ENCODE assay signal across 24 cellular contexts in genomic region chr4:39715788-39716187, GRCh38. TPM values are rescaled to one million over a fixed set of nuclear protein-coding genes. Genes with fewer than 3 reads are reported as not detected.
DNase-seq lines count a peak whose midpoint lies in the region; ATAC-seq and TF ChIP-seq lines count a peak whose summit lies in the region.
"Had no signal": no experiment of that assay in that cellular context is flagged by ENCODE, and none has a peak within 500 bp of the region (broad histone marks: within the 10 kb centered on the region; RNA-seq: fewer than 3 reads in every experiment).

No MANE protein-coding gene starts in this region.

- H3K9me3 Mint-ChIP-seq in stimulated activated naive CD8-positive, alpha-beta T cell treated with anti-CD3 and anti-CD28 coated beads, Interleukin-15, Interleukin-2, amounts not matched to agents 100 ng/mL and 50 ng/mL, for 24 hours: no peaks in the 10 kb centered on the region
- no peaks in the 10 kb centered on the region for H3K9me3 Mint-ChIP-seq in central memory CD8-positive, alpha-beta T cell
- H3K9me3 Mint-ChIP-seq: activated T-helper 2 cell treated with anti-CD3 and anti-CD28 coated beads, Interferon-gamma antibody, Interleukin-2, Interleukin-4, amounts not matched to agents 10 μg/mL and 5 μg/mL and 100 μg/mL, durations not matched to agents 14 hours and 24 hours and 36 hours; CD8-positive, alpha-beta T cell; H9; stimulated activated effector memory CD8-positive, alpha-beta T cell treated with anti-CD3 and anti-CD28 coated beads, Interleukin-12 subunit alpha, Interleukin-12 subunit beta, amount 100 ng/mL, for 72 hours; T-cell had no signal

- intact Hi-C loops in A673 (cut with micrococcal nuclease; ENCODE audit: unreplicated experiment): no loop called here
- intact Hi-C loops in body of pancreas (cut with DNase I): no loop called here

- peaks cover 4% of the 10 kb centered on the region for H3K4me1 ChIP-seq in A673 (ENCODE audit: insufficient read depth, low read length, poor library complexity, severe bottlenecking)
- peaks cover 12% of the 10 kb centered on the region for H3K4me1 ChIP-seq in body of pancreas

- H3K27me3 ChIP-seq in A673 (replicated peaks; ENCODE audit: insufficient read depth, low read depth, low read length, poor library complexity) (no peaks in the 10 kb centered on the region), body of pancreas (no peaks in the 10 kb centered on the region)
- H3K27me3 ChIP-seq: adrenal gland had no signal

- H3K9me3 ChIP-seq in A673 (ENCODE audit: low read depth, low read length, poor library complexity, severe bottlenecking) (no peaks in the 10 kb centered on the region), body of pancreas (no peaks in the 10 kb centered on the region)
- H3K9me3 ChIP-seq: adrenal gland had no signal

- H3K4me1 Mint-ChIP-seq in stimulated activated naive CD8-positive, alpha-beta T cell treated with anti-CD3 and anti-CD28 coated beads, Interleukin-15, Interleukin-2, amounts not matched to agents 100 ng/mL and 50 ng/mL, for 24 hours (ENCODE audit: low read depth): peaks cover 64% of the 10 kb centered on the region
- peaks cover 50% of the 10 kb centered on the region for H3K4me1 Mint-ChIP-seq in central memory CD8-positive, alpha-beta T cell

- CTCF ChIA-PET in A673 (lab: Charles Lee): no interaction called here

- TF ChIP-seq CTCF in A673 (conservative IDR thresholded peaks at IDR 0.05; ENCODE audit: low read depth, low read length): no peak
- TF ChIP-seq CTCF in body of pancreas (IDR thresholded peaks at IDR 0.05): no peak

- POLR2A ChIA-PET in A673 (lab: Charles Lee; ENCODE audit: low non-redundant PET): no interaction called here

- H3K36me3 ChIP-seq in A673 (ENCODE audit: insufficient read depth, low read length, poor library complexity, severe bottlenecking) (peaks cover 5% of the 10 kb centered on the region), body of pancreas (replicated peaks in 1 of 2; ENCODE audit: insufficient read depth in 1 of 2, low read depth in 2 of 2) (no peaks in the 10 kb centered on the region)

- H3K27ac Mint-ChIP-seq in stimulated activated naive CD8-positive, alpha-beta T cell treated with anti-CD3 and anti-CD28 coated beads, Interleukin-15, Interleukin-2, amounts not matched to agents 100 ng/mL and 50 ng/mL, for 24 hours: peak overlapping the region; percentile 43
- peak overlapping the region; percentile 41 for H3K27ac Mint-ChIP-seq in central memory CD8-positive, alpha-beta T cell (ENCODE audit: low read depth)
- H3K27ac Mint-ChIP-seq: activated T-helper 2 cell treated with anti-CD3 and anti-CD28 coated beads, Interferon-gamma antibody, Interleukin-2, Interleukin-4, amounts not matched to agents 10 μg/mL and 5 μg/mL and 100 μg/mL, durations not matched to agents 14 hours and 24 hours and 36 hours; CD8-positive, alpha-beta T cell; stimulated activated effector memory CD8-positive, alpha-beta T cell treated with anti-CD3 and anti-CD28 coated beads, Interleukin-12 subunit alpha, Interleukin-12 subunit beta, amount 100 ng/mL, for 72 hours; T-cell had no signal

- H3K27me3 Mint-ChIP-seq in stimulated activated naive CD8-positive, alpha-beta T cell treated with anti-CD3 and anti-CD28 coated beads, Interleukin-15, Interleukin-2, amounts not matched to agents 100 ng/mL and 50 ng/mL, for 24 hours: no peaks in the 10 kb centered on the region
- H3K27me3 Mint-ChIP-seq in central memory CD8-positive, alpha-beta T cell: no peaks in the 10 kb centered on the region
- H3K27me3 Mint-ChIP-seq: T-cell had no signal

- H3K4me3 ChIP-seq in A673 (ENCODE audit: low read depth, low read length, poor library complexity, severe bottlenecking): no peak overlapping the region
- H3K4me3 ChIP-seq in body of pancreas: no peak overlapping the region
- H3K4me3 ChIP-seq: adrenal gland had no signal

- no peak for TF ChIP-seq POLR2A in body of pancreas (IDR thresholded peaks at IDR 0.05)

- no TSS peak for BruUV-seq in A673 (replicated peaks; lab: Mats Ljungman, UMichigan)

- H3K36me3 Mint-ChIP-seq in stimulated activated naive CD8-positive, alpha-beta T cell treated with anti-CD3 and anti-CD28 coated beads, Interleukin-15, Interleukin-2, amounts not matched to agents 100 ng/mL and 50 ng/mL, for 24 hours (ENCODE audit: low read depth): peaks cover 34% of the 10 kb centered on the region
- H3K36me3 Mint-ChIP-seq in central memory CD8-positive, alpha-beta T cell (ENCODE audit: insufficient read depth): peaks cover 14% of the 10 kb centered on the region

- H3K27ac ChIP-seq in A673 (ENCODE audit: low read depth, low read length, poor library complexity, severe bottlenecking) (no peak overlapping the region), body of pancreas (no peak overlapping the region)
- H3K27ac ChIP-seq: adrenal gland had no signal

- H3K4me3 Mint-ChIP-seq in stimulated activated naive CD8-positive, alpha-beta T cell treated with anti-CD3 and anti-CD28 coated beads, Interleukin-15, Interleukin-2, amounts not matched to agents 100 ng/mL and 50 ng/mL, for 24 hours: no peak overlapping the region
- no peak overlapping the region for H3K4me3 Mint-ChIP-seq in central memory CD8-positive, alpha-beta T cell
- H3K4me3 Mint-ChIP-seq: CD8-positive, alpha-beta T cell; H9; stimulated activated effector memory CD8-positive, alpha-beta T cell treated with anti-CD3 and anti-CD28 coated beads, Interleukin-12 subunit alpha, Interleukin-12 subunit beta, amount 100 ng/mL, for 72 hours; T-cell had no signal

- no peak for DNase-seq in stimulated activated naive CD8-positive, alpha-beta T cell treated with anti-CD3 and anti-CD28 coated beads, Interleukin-15, Interleukin-2, amounts not matched to agents 100 U/mL and 50 U/mL, for 24 hours
- no peak for DNase-seq in central memory CD8-positive, alpha-beta T cell (ENCODE audit: low spot score in 2 of 2)
- DNase-seq in A673 (ENCODE audit: low spot score): no peak
- no peak for DNase-seq in body of pancreas
- DNase-seq: activated CD4-positive, alpha-beta T cell treated with anti-CD3 and anti-CD28 coated beads, Interleukin-2, amount 50 U/mL, for 4 hours; CD8-positive, alpha-beta T cell; central memory CD4-positive, alpha-beta T cell; effector CD8-positive, alpha-beta T cell; H9; Kasumi-1; NCI-H1092; NCI-H2107; occipital lobe; right cardiac atrium; SHP77; stimulated activated CD4-positive, alpha-beta T cell treated with anti-CD3 and anti-CD28 coated beads, Interleukin-15, amount 100 ng/mL, for 24 hours; T-cell had no signal

- ATAC-seq in stimulated activated naive CD8-positive, alpha-beta T cell treated with anti-CD3 and anti-CD28 coated beads, Interleukin-15, Interleukin-2, amounts not matched to agents 100 U/mL and 50 U/mL, for 24 hours: no peak
- peak; percentile 48 for ATAC-seq in HG02610 (IDR thresholded peaks at IDR 0.05; ENCODE audit: unreplicated experiment)
- ATAC-seq in central memory CD8-positive, alpha-beta T cell (replicated peaks; ENCODE audit: extremely low read depth, poor library complexity, severe bottlenecking): no peak
- ATAC-seq in GM19455 (IDR thresholded peaks at IDR 0.05; ENCODE audit: unreplicated experiment): no peak
- no peak for ATAC-seq in body of pancreas
- no peak for ATAC-seq in HG02973 (IDR thresholded peaks at IDR 0.05; ENCODE audit: unreplicated experiment)
- ATAC-seq: CD8-positive, alpha-beta T cell; right cardiac atrium; stimulated activated effector memory CD8-positive, alpha-beta T cell treated with anti-CD3 and anti-CD28 coated beads, Interleukin-12 subunit alpha, Interleukin-12 subunit beta, amount 100 ng/mL, for 72 hours; T-cell had no signal

- 74 to 84% methylated on average over 3 of the region's 3 CpGs for WGBS in body of pancreas, 2 donors

RNA-seq across cellular contexts. Expression of gene UBE2K, which starts 17.9 kb away (rescaled TPM):
- total RNA-seq in A673 (2021): 137 and 138 TPM in 2 replicates
- 10 to 100 TPM; 12.2 to 19.5 TPM for total RNA-seq in body of pancreas
